Comparison of ENCODE assay signal across 1 cellular context in the genomic region with DNA sequence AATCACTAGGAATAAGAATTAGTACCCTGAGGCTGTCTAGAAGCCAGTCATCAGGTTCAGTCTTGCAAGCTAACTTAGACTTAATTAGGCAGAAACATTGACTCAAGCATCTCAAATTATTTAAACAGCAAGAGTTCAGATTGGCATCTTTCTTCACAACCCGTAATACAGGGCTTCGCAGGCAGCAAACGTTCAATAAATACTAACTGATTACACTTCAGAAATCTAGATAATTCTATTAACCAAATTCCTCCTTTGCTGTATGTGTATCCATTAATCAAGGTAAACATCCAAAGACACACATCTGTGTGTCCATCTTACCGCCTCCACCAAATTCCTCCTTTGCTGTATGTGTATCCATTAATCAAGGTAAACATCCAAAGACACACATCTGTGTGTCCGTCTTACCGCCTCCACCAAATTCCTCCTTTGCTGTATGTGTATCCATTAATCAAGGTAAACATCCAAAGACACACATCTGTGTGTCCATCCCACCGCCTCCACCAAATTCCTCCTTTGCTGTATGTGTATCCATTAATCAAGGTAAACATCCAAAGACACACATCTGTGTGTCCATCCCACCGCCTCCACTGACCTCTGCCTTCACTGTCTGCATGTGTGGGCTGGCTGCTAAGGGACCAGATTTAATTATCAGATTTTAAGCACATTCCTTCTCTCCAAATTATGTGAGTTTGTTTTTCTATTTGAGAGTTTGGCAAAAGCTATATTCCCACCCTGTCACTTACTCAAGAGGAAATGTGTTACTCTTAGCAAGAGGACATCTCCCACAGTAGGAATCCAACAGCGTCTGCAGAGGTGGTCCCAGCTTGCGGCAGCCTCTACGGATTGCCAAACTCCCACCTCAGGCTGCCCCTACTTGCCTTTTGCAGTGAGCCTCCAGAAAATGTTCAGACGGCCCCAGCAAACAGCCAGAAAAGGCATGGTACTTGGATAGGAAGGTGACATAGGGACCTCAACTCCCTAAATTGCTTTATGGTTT.
A peak's percentile ranks its signal among the peaks of the same experiment; 100 is the strongest.
TF ChIP-seq lines count a peak whose summit lies in the region.

No MANE protein-coding gene starts in this region.

TF ChIP-seq in HepG2, 621 proteins besides CTCF, POLR2A, EP300 and RAD21 (continued from another document and continues in another):
- TF ChIP-seq, protein P1, sequence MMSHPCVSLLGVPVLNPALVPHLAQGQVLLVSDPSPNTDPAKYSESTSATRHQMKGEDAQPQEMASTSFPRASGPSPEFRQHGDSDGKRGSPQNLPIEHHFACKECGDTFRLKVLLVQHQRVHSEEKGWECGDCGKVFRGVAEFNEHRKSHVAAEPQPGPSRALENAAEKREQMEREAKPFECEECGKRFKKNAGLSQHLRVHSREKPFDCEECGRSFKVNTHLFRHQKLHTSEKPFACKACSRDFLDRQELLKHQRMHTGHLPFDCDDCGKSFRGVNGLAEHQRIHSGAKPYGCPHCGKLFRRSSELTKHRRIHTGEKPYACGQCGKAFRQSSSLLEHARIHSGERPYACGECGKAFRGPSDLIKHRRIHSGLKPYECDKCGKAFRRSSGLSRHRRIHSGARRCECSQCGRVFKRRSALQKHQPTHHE (CRISPR knock-in tag; IDR thresholded peaks at IDR 0.05; ENCODE audit: borderline replicate concordance) = peak; percentile 52; the same call in 1 of the 2 replicates
- TF ChIP-seq THAP11 (CRISPR knock-in tag; IDR thresholded peaks at IDR 0.05) = peak; percentile 51; the same call in 1 of the 2 replicates
- TF ChIP-seq ZNF883 (CRISPR knock-in tag; IDR thresholded peaks at IDR 0.05; ENCODE audit: not compliant biosample characterization) = no peak
- TF ChIP-seq RFX1 (IDR thresholded peaks at IDR 0.05) = no peak
- TF ChIP-seq TBP (CRISPR knock-in tag; IDR thresholded peaks at IDR 0.05) = no peak
- TF ChIP-seq RFXANK (CRISPR knock-in tag; IDR thresholded peaks at IDR 0.05) = no peak
- TF ChIP-seq ZNF562 (CRISPR knock-in tag; IDR thresholded peaks at IDR 0.05; ENCODE audit: borderline replicate concordance) = peak; percentile 63
- TF ChIP-seq, protein P2, sequence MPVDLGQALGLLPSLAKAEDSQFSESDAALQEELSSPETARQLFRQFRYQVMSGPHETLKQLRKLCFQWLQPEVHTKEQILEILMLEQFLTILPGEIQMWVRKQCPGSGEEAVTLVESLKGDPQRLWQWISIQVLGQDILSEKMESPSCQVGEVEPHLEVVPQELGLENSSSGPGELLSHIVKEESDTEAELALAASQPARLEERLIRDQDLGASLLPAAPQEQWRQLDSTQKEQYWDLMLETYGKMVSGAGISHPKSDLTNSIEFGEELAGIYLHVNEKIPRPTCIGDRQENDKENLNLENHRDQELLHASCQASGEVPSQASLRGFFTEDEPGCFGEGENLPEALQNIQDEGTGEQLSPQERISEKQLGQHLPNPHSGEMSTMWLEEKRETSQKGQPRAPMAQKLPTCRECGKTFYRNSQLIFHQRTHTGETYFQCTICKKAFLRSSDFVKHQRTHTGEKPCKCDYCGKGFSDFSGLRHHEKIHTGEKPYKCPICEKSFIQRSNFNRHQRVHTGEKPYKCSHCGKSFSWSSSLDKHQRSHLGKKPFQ (CRISPR knock-in tag; IDR thresholded peaks at IDR 0.05; ENCODE audit: insufficient replicate concordance) = no peak
- TF ChIP-seq KLF13 (CRISPR knock-in tag; IDR thresholded peaks at IDR 0.05) = no peak
- peak; percentile 99 for TF ChIP-seq DPF2 (CRISPR knock-in tag; IDR thresholded peaks at IDR 0.05; ENCODE audit: borderline replicate concordance, low read depth)
- TF ChIP-seq ZSCAN29 (CRISPR knock-in tag; conservative IDR thresholded peaks at IDR 0.05) = 0 out of 2 replicates have a peak, but pooled peaks have one; percentile 70
- no peak; the same call in none of the 2 replicates for TF ChIP-seq MEIS1 (CRISPR knock-in tag; IDR thresholded peaks at IDR 0.05; ENCODE audit: borderline replicate concordance)
- TF ChIP-seq AFF4 (CRISPR knock-in tag; IDR thresholded peaks at IDR 0.05) = no peak
- 0 out of 2 replicates have a peak, but pooled peaks have one; percentile 71 for TF ChIP-seq RORA (CRISPR knock-in tag; IDR thresholded peaks at IDR 0.05)
- TF ChIP-seq MBD4 (IDR thresholded peaks at IDR 0.05; ENCODE audit: borderline replicate concordance, low read length) = peak; percentile 99
- TF ChIP-seq KDM1A (CRISPR knock-in tag; IDR thresholded peaks at IDR 0.05) = peak; percentile 90
- no peak for TF ChIP-seq TP53 (CRISPR knock-in tag; conservative IDR thresholded peaks at IDR 0.05)
- TF ChIP-seq EZH2 (conservative IDR thresholded peaks at IDR 0.05; ENCODE audit: low read depth, low read length) = no peak
- peak; percentile 68; the same call in 1 of the 2 replicates for TF ChIP-seq JUND (CRISPR knock-in tag; IDR thresholded peaks at IDR 0.05)
- no peak for TF ChIP-seq ZNF24 (IDR thresholded peaks at IDR 0.05)
- TF ChIP-seq E2F2 (CRISPR knock-in tag; IDR thresholded peaks at IDR 0.05; ENCODE audit: borderline replicate concordance) = 0 out of 2 replicates have a peak, but pooled peaks have one; percentile 13
- TF ChIP-seq, protein P3, sequence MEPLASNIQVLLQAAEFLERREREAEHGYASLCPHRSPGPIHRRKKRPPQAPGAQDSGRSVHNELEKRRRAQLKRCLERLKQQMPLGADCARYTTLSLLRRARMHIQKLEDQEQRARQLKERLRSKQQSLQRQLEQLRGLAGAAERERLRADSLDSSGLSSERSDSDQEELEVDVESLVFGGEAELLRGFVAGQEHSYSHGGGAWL (CRISPR knock-in tag; IDR thresholded peaks at IDR 0.05) = no peak
- TF ChIP-seq ZMAT3 (CRISPR knock-in tag; conservative IDR thresholded peaks at IDR 0.05) = peak; percentile 71; the same call in 1 of the 2 replicates
- no peak for TF ChIP-seq USF2 (IDR thresholded peaks at IDR 0.05; ENCODE audit: low read depth, low read length)
- TF ChIP-seq USF2 (CRISPR knock-in tag; IDR thresholded peaks at IDR 0.05; ENCODE audit: borderline replicate concordance) = no peak
- TF ChIP-seq, protein P4, sequence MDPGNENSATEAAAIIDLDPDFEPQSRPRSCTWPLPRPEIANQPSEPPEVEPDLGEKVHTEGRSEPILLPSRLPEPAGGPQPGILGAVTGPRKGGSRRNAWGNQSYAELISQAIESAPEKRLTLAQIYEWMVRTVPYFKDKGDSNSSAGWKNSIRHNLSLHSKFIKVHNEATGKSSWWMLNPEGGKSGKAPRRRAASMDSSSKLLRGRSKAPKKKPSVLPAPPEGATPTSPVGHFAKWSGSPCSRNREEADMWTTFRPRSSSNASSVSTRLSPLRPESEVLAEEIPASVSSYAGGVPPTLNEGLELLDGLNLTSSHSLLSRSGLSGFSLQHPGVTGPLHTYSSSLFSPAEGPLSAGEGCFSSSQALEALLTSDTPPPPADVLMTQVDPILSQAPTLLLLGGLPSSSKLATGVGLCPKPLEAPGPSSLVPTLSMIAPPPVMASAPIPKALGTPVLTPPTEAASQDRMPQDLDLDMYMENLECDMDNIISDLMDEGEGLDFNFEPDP (CRISPR knock-in tag; conservative IDR thresholded peaks at IDR 0.05) = no peak
- TF ChIP-seq AGO1 (IDR thresholded peaks at IDR 0.05; ENCODE audit: low read depth, low read length, poor library complexity, severe bottlenecking) = no peak
- TF ChIP-seq, protein P5, sequence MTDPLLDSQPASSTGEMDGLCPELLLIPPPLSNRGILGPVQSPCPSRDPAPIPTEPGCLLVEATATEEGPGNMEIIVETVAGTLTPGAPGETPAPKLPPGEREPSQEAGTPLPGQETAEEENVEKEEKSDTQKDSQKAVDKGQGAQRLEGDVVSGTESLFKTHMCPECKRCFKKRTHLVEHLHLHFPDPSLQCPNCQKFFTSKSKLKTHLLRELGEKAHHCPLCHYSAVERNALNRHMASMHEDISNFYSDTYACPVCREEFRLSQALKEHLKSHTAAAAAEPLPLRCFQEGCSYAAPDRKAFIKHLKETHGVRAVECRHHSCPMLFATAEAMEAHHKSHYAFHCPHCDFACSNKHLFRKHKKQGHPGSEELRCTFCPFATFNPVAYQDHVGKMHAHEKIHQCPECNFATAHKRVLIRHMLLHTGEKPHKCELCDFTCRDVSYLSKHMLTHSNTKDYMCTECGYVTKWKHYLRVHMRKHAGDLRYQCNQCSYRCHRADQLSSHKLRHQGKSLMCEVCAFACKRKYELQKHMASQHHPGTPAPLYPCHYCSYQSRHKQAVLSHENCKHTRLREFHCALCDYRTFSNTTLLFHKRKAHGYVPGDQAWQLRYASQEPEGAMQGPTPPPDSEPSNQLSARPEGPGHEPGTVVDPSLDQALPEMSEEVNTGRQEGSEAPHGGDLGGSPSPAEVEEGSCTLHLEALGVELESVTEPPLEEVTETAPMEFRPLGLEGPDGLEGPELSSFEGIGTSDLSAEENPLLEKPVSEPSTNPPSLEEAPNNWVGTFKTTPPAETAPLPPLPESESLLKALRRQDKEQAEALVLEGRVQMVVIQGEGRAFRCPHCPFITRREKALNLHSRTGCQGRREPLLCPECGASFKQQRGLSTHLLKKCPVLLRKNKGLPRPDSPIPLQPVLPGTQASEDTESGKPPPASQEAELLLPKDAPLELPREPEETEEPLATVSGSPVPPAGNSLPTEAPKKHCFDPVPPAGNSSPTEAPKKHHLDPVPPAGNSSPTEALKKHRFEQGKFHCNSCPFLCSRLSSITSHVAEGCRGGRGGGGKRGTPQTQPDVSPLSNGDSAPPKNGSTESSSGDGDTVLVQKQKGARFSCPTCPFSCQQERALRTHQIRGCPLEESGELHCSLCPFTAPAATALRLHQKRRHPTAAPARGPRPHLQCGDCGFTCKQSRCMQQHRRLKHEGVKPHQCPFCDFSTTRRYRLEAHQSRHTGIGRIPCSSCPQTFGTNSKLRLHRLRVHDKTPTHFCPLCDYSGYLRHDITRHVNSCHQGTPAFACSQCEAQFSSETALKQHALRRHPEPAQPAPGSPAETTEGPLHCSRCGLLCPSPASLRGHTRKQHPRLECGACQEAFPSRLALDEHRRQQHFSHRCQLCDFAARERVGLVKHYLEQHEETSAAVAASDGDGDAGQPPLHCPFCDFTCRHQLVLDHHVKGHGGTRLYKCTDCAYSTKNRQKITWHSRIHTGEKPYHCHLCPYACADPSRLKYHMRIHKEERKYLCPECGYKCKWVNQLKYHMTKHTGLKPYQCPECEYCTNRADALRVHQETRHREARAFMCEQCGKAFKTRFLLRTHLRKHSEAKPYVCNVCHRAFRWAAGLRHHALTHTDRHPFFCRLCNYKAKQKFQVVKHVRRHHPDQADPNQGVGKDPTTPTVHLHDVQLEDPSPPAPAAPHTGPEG (CRISPR knock-in tag; IDR thresholded peaks at IDR 0.05) = no peak; the same call in 1 of the 2 replicates
- TF ChIP-seq, protein P6, sequence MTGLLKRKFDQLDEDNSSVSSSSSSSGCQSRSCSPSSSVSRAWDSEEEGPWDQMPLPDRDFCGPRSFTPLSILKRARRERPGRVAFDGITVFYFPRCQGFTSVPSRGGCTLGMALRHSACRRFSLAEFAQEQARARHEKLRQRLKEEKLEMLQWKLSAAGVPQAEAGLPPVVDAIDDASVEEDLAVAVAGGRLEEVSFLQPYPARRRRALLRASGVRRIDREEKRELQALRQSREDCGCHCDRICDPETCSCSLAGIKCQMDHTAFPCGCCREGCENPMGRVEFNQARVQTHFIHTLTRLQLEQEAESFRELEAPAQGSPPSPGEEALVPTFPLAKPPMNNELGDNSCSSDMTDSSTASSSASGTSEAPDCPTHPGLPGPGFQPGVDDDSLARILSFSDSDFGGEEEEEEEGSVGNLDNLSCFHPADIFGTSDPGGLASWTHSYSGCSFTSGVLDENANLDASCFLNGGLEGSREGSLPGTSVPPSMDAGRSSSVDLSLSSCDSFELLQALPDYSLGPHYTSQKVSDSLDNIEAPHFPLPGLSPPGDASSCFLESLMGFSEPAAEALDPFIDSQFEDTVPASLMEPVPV (CRISPR knock-in tag; IDR thresholded peaks at IDR 0.05) = no peak
- no peak for TF ChIP-seq PCBP2 (optimal IDR thresholded peaks at IDR 0.05; ENCODE audit: low read depth, low read length, poor library complexity, severe bottlenecking)
- TF ChIP-seq ZNF713 (CRISPR knock-in tag; IDR thresholded peaks at IDR 0.05) = no peak
- TF ChIP-seq ZNF569 (CRISPR knock-in tag; IDR thresholded peaks at IDR 0.05; ENCODE audit: borderline replicate concordance) = no peak; the same call in 1 of the 2 replicates
- TF ChIP-seq ZNF253 (CRISPR knock-in tag; IDR thresholded peaks at IDR 0.05; ENCODE audit: borderline replicate concordance) = 0 out of 2 replicates have a peak, but pooled peaks have one; percentile 62
